ENCODE assay signal across 15 cellular contexts in genomic region chr20:13229538-13229937, GRCh38. TPM values are rescaled to one million over a fixed set of nuclear protein-coding genes. Genes with fewer than 3 reads are reported as not detected.
DNase-seq lines count a peak whose midpoint lies in the region; ATAC-seq and TF ChIP-seq lines count a peak whose summit lies in the region.
"Had no signal": no experiment of that assay in that cellular context is flagged by ENCODE, and none has a peak within 500 bp of the region (broad histone marks: within the 10 kb centered on the region; RNA-seq: fewer than 3 reads in every experiment).

No MANE protein-coding gene starts in this region.

- peaks cover 11% of the 10 kb centered on the region for H3K36me3 Mint-ChIP-seq in activated naive CD4-positive, alpha-beta T cell treated with anti-CD3 and anti-CD28 coated beads, Interleukin-2, amount 50 U/mL, for 24 hours
- peaks cover 6% of the 10 kb centered on the region for H3K36me3 Mint-ChIP-seq in activated naive CD4-positive, alpha-beta T cell treated with anti-CD3 and anti-CD28 coated beads for 36 hours (ENCODE audit: low read depth)
- H3K36me3 Mint-ChIP-seq: brain had no signal

- CTCF ChIA-PET in activated naive CD4-positive, alpha-beta T cell treated with anti-CD3 and anti-CD28 coated beads for 36 hours (lab: Charles Lee) = interaction anchor here (1.2 kb wide), 1 partner anchor 19 kb away, joined by 3 read pairs; no protein-coding TSS in a partner anchor
- CTCF ChIA-PET in RWPE1 (lab: Yijun Ruan, JAX) = no interaction called here

- H3K27me3 Mint-ChIP-seq in activated naive CD4-positive, alpha-beta T cell treated with anti-CD3 and anti-CD28 coated beads, Interleukin-2, amount 50 U/mL, for 24 hours = no peaks in the 10 kb centered on the region
- H3K27me3 Mint-ChIP-seq in activated naive CD4-positive, alpha-beta T cell treated with anti-CD3 and anti-CD28 coated beads for 36 hours (ENCODE audit: low read depth) = no peaks in the 10 kb centered on the region

- no peak for DNase-seq in activated naive CD4-positive, alpha-beta T cell treated with anti-CD3 and anti-CD28 coated beads for 36 hours
- no peak for DNase-seq in stimulated activated naive CD8-positive, alpha-beta T cell treated with anti-CD3 and anti-CD28 coated beads, Interleukin-15, Interleukin-2, amounts not matched to agents 100 U/mL and 50 U/mL, for 24 hours
- no peak for DNase-seq in substantia nigra (lab: John Stamatoyannopoulos, UW)
- DNase-seq in COLO829 (ENCODE audit: low spot score) = no peak
- no peak for DNase-seq in RWPE1 (ENCODE audit: low spot score)
- DNase-seq: H7; MG63; Peyer's patch; stimulated activated CD4-positive, alpha-beta T cell treated with anti-CD3 and anti-CD28 coated beads, Interleukin-2, amount 100 ng/mL, for 24 hours; stimulated activated naive B cell treated with anti-CD40 and anti-IgM and Interleukin-4, amounts not matched to agents 10 μg/mL and 1 μg/mL and 100 μg/mL, for 72 hours had no signal

- ATAC-seq in GM21619 (IDR thresholded peaks at IDR 0.05; ENCODE audit: unreplicated experiment) (peak; percentile 91), HG03460 (IDR thresholded peaks at IDR 0.05; ENCODE audit: unreplicated experiment) (peak; percentile 70)
- peak; percentile 69 for ATAC-seq in stimulated activated naive CD8-positive, alpha-beta T cell treated with anti-CD3 and anti-CD28 coated beads, Interleukin-15, Interleukin-2, amounts not matched to agents 100 U/mL and 50 U/mL, for 24 hours
- ATAC-seq: stimulated activated naive B cell treated with anti-CD40 and anti-IgM and Interleukin-4, amounts not matched to agents 10 μg/mL and 1 μg/mL and 100 μg/mL, for 72 hours had no signal

- peak overlapping the region; percentile 94 for H3K27ac Mint-ChIP-seq in activated naive CD4-positive, alpha-beta T cell treated with anti-CD3 and anti-CD28 coated beads, Interleukin-2, amount 50 U/mL, for 24 hours
- no peak overlapping the region for H3K27ac Mint-ChIP-seq in activated naive CD4-positive, alpha-beta T cell treated with anti-CD3 and anti-CD28 coated beads for 36 hours
- H3K27ac Mint-ChIP-seq: brain; stimulated activated naive B cell treated with anti-CD40 and anti-IgM and Interleukin-4, amounts not matched to agents 10 μg/mL and 1 μg/mL and 100 μg/mL, for 72 hours had no signal

- H3K4me1 Mint-ChIP-seq in activated naive CD4-positive, alpha-beta T cell treated with anti-CD3 and anti-CD28 coated beads, Interleukin-2, amount 50 U/mL, for 24 hours = peaks cover 54% of the 10 kb centered on the region
- peaks cover 36% of the 10 kb centered on the region for H3K4me1 Mint-ChIP-seq in activated naive CD4-positive, alpha-beta T cell treated with anti-CD3 and anti-CD28 coated beads for 36 hours (ENCODE audit: low read depth)
- H3K4me1 Mint-ChIP-seq: brain had no signal

- intact Hi-C loops in activated naive CD4-positive, alpha-beta T cell treated with anti-CD3 and anti-CD28 coated beads for 36 hours (cut with micrococcal nuclease) = loop anchor here (1.0 to 10.0 kb wide), 3 partner anchors 8 to 1335 kb away; partner anchors contain the start of gene ISM1

- no peak overlapping the region for H3K27ac ChIP-seq in substantia nigra (ENCODE audit: low read depth, low read length, poor library complexity, severe bottlenecking)
- H3K27ac ChIP-seq in RWPE1 = no peak overlapping the region
- H3K27ac ChIP-seq: Peyer's patch had no signal

- TF ChIP-seq CTCF in RWPE1 (conservative IDR thresholded peaks at IDR 0.05; ENCODE audit: low read depth) = no peak

- POLR2A ChIA-PET in RWPE1 (lab: Yijun Ruan, JAX; ENCODE audit: low non-redundant PET) = no interaction called here

- peak overlapping the region; percentile 70 for H3K4me3 Mint-ChIP-seq in activated naive CD4-positive, alpha-beta T cell treated with anti-CD3 and anti-CD28 coated beads, Interleukin-2, amount 50 U/mL, for 24 hours
- no peak overlapping the region for H3K4me3 Mint-ChIP-seq in activated naive CD4-positive, alpha-beta T cell treated with anti-CD3 and anti-CD28 coated beads for 36 hours
- H3K4me3 Mint-ChIP-seq: brain; stimulated activated naive B cell treated with anti-CD40 and anti-IgM and Interleukin-4, amounts not matched to agents 10 μg/mL and 1 μg/mL and 100 μg/mL, for 72 hours had no signal

- H3K9me3 Mint-ChIP-seq in activated naive CD4-positive, alpha-beta T cell treated with anti-CD3 and anti-CD28 coated beads, Interleukin-2, amount 50 U/mL, for 24 hours = no peaks in the 10 kb centered on the region
- peaks cover 12% of the 10 kb centered on the region for H3K9me3 Mint-ChIP-seq in activated naive CD4-positive, alpha-beta T cell treated with anti-CD3 and anti-CD28 coated beads for 36 hours

RNA-seq across cellular contexts. Expression of gene ISM1, which starts 8.5 kb away (rescaled TPM):
- total RNA-seq in activated naive CD4-positive, alpha-beta T cell treated with anti-CD3 and anti-CD28 coated beads for 36 hours = under 1 TPM; 0.27 to 0.29 TPM
- total RNA-seq: H7, kidney epithelial cell had no signal
